Comparison of ENCODE assay signal across 2 cellular contexts in the genomic region with DNA sequence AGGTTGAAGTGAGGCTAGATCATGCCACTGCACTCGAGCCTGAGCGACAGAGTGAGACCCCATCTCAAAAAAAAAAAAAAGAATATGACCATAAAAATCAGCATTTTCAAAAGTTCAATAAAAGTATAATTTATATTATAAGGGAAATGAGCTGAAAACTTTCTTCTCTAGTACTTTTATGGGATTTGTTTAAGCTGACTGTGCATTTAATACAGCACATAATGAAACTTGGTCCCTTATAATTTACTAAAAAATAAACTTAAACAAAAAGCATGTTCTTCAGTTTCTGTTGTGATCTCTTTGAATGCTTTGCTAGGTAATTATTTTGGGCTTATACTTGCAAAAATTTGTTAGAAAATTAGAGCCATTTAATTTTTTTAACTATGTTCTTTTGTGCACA.
A peak's percentile ranks its signal among the peaks of the same experiment; 100 is the strongest.
TF ChIP-seq lines count a peak whose summit lies in the region.

No MANE protein-coding gene starts in this region.

TF ChIP-seq in A549, 52 proteins besides CTCF, POLR2A, EP300 and RAD21:
- TF ChIP-seq, protein P1, sequence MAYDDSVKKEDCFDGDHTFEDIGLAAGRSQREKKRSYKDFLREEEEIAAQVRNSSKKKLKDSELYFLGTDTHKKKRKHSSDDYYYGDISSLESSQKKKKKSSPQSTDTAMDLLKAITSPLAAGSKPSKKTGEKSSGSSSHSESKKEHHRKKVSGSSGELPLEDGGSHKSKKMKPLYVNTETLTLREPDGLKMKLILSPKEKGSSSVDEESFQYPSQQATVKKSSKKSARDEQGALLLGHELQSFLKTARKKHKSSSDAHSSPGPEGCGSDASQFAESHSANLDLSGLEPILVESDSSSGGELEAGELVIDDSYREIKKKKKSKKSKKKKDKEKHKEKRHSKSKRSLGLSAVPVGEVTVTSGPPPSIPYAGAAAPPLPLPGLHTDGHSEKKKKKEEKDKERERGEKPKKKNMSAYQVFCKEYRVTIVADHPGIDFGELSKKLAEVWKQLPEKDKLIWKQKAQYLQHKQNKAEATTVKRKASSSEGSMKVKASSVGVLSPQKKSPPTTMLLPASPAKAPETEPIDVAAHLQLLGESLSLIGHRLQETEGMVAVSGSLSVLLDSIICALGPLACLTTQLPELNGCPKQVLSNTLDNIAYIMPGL (CRISPR knock-in tag; IDR thresholded peaks at IDR 0.05; ENCODE audit: borderline replicate concordance) = no peak
- TF ChIP-seq CHD2 (IDR thresholded peaks at IDR 0.05; ENCODE audit: low read length, partially characterized antibody) = no peak
- TF ChIP-seq MAFK (IDR thresholded peaks at IDR 0.05; ENCODE audit: partially characterized antibody) = peak; percentile 26
TF ChIP-seq in A549: peak in this region for 1.

TF ChIP-seq in H1, 55 proteins besides CTCF, POLR2A, EP300 and RAD21:
- peak; percentile 28; the same call in 1 of the 2 replicates for TF ChIP-seq MAFK (IDR thresholded peaks at IDR 0.05; ENCODE audit: low read depth, low read length)
- TF ChIP-seq RNF2 (IDR thresholded peaks at IDR 0.05; ENCODE audit: borderline replicate concordance, low read depth, low read length, missing control alignments, poor library complexity, severe bottlenecking) = no peak
- TF ChIP-seq, protein P2, sequence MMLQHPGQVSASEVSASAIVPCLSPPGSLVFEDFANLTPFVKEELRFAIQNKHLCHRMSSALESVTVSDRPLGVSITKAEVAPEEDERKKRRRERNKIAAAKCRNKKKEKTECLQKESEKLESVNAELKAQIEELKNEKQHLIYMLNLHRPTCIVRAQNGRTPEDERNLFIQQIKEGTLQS (IDR thresholded peaks at IDR 0.05; ENCODE audit: insufficient read depth, low read depth, low read length) = no peak
- TF ChIP-seq TEAD4 (IDR thresholded peaks at IDR 0.05; ENCODE audit: low read depth, low read length) = no peak
